Comparison of ENCODE assay signal across 8 cellular contexts in genomic region chr5:177554474-177555111, GRCh38. TPM values are rescaled to one million over a fixed set of nuclear protein-coding genes. Genes with fewer than 3 reads are reported as not detected.
DNase-seq lines count a peak whose midpoint lies in the region; ATAC-seq and TF ChIP-seq lines count a peak whose summit lies in the region.

FAM193B (minus strand) TSS chr5:177554563; CDS start chr5:177554458, 105 bp downstream.

- peaks cover 30% of the 10 kb centered on the region for H3K36me3 ChIP-seq in HUES6 (ENCODE audit: control insufficient read depth, insufficient read depth, low read length)
- H3K36me3 ChIP-seq in OCI-LY1 (ENCODE audit: insufficient read depth, low read length) = peaks cover 27% of the 10 kb centered on the region; the same call in 1 of the 2 replicates

- H4K20me1 ChIP-seq in OCI-LY1 (ENCODE audit: insufficient read depth, low read length) = no peaks in the 10 kb centered on the region

- intact Hi-C loops in Calu3 (cut with micrococcal nuclease; ENCODE audit: unreplicated experiment) = loop anchor here (5.0 kb wide), 1 partner anchor 38 kb away; the partner anchor contains the start of gene TMED9

- DNase-seq in Calu3 = peak; percentile 98
- DNase-seq in activated T-cell treated with anti-CD3 and anti-CD28 coated beads for 1 hour (ENCODE audit: low read depth) = peak; percentile 93
- DNase-seq in epidermal melanocyte (ENCODE audit: insufficient read length, low spot score) = peak; percentile 100
- peak; percentile 95 to 96 for DNase-seq in stimulated activated CD8-positive, alpha-beta memory T cell treated with anti-CD3 and anti-CD28 coated beads, Interleukin-2, amount 100 ng/mL, for 48 hours (ENCODE audit: low read depth in 2 of 2)

- H3K27me3 ChIP-seq in HUES6 (ENCODE audit: control insufficient read depth, insufficient read depth, low read length) (no peaks in the 10 kb centered on the region), OCI-LY1 (ENCODE audit: insufficient read depth, low read length) (no peaks in the 10 kb centered on the region), mononuclear cell (ENCODE audit: insufficient read depth, low read length) (no peaks in the 10 kb centered on the region)

- H3K27ac ChIP-seq in HUES6 (ENCODE audit: low read depth, low read length) (peak within 1 kb of the TSS; percentile 79; the same call in 1 of the 2 replicates), OCI-LY1 (ENCODE audit: low read depth, low read length, poor library complexity, severe bottlenecking) (no peak within 1 kb of the TSS)

- CTCF ChIA-PET in Calu3 (lab: Charles Lee) = no interaction called here

- TSS peak; percentile 30 for BruUV-seq in Calu3 (replicated peaks; lab: Mats Ljungman, UMichigan)

- TF ChIP-seq CTCF in Calu3 (IDR thresholded peaks at IDR 0.05; ENCODE audit: unreplicated experiment) (no peak), OCI-LY1 (IDR thresholded peaks at IDR 0.05; ENCODE audit: low read length) (peak; percentile 21; the same call in 1 of the 2 replicates)

- H3F3A ChIP-seq in OCI-LY1 (ENCODE audit: insufficient read depth, low read length) = no peaks in the 10 kb centered on the region

- no peaks in the 10 kb centered on the region for H3K9me3 Mint-ChIP-seq in Calu3 (ENCODE audit: low read depth, unreplicated experiment)

- H3K9me2 ChIP-seq in OCI-LY1 (ENCODE audit: low read depth, low read length) = no peaks in the 10 kb centered on the region

- H3K9ac ChIP-seq in HUES6 (ENCODE audit: low read length) = peak within 1 kb of the TSS; percentile 91
- H3K9ac ChIP-seq in OCI-LY1 (ENCODE audit: low read length) = peak within 1 kb of the TSS; percentile 98

- H3K4me3 ChIP-seq in HUES6 (ENCODE audit: low read depth, low read length) (peak within 1 kb of the TSS; percentile 98), OCI-LY1 (ENCODE audit: low read depth, low read length, poor library complexity, severe bottlenecking) (peak within 1 kb of the TSS; percentile 100), mononuclear cell (ENCODE audit: low read length) (peak within 1 kb of the TSS; percentile 70)

- H2AFZ ChIP-seq in OCI-LY1 (ENCODE audit: low read length) = peak within 1 kb of the TSS; percentile 52

- H3K4me1 ChIP-seq in HUES6 (ENCODE audit: control insufficient read depth, insufficient read depth, low read length) (peaks cover 18% of the 10 kb centered on the region), OCI-LY1 (ENCODE audit: insufficient read depth, low read length, severe bottlenecking) (peaks cover 26% of the 10 kb centered on the region), mononuclear cell (ENCODE audit: insufficient read depth, low read length) (peaks cover 24% of the 10 kb centered on the region)

- H3K79me2 ChIP-seq in OCI-LY1 (ENCODE audit: insufficient read depth, low read length) = peaks cover 43% of the 10 kb centered on the region

- H3K9me3 ChIP-seq in HUES6 (ENCODE audit: control insufficient read depth, insufficient read depth, low read depth, low read length) (no peaks in the 10 kb centered on the region), OCI-LY1 (ENCODE audit: low read length) (no peaks in the 10 kb centered on the region), mononuclear cell (ENCODE audit: low read depth, low read length) (no peaks in the 10 kb centered on the region)

- no peaks in the 10 kb centered on the region for H3K27me3 Mint-ChIP-seq in Calu3 (ENCODE audit: unreplicated experiment)

- H3K4me2 ChIP-seq in OCI-LY1 (ENCODE audit: low read length) = peak within 1 kb of the TSS; percentile 99

- ATAC-seq in GM21390 (IDR thresholded peaks at IDR 0.05; ENCODE audit: unreplicated experiment) = peak; percentile 84

- peak within 1 kb of the TSS; percentile 88 for H3K4me3 Mint-ChIP-seq in Calu3 (ENCODE audit: low read depth, unreplicated experiment)

- H3K4me1 Mint-ChIP-seq in Calu3 (ENCODE audit: low read depth, unreplicated experiment) = peaks cover 25% of the 10 kb centered on the region

- peaks cover 30% of the 10 kb centered on the region for H3K36me3 Mint-ChIP-seq in Calu3 (ENCODE audit: insufficient read depth, unreplicated experiment)

- peak within 1 kb of the TSS; percentile 35 for H3K27ac Mint-ChIP-seq in Calu3 (ENCODE audit: unreplicated experiment)

RNA-seq across cellular contexts. Expression of gene FAM193B, which starts in this region (rescaled TPM):
- total RNA-seq in Calu3 (2022) = 92.0 and 97.0 TPM in 2 replicates
- 39.4 TPM for total RNA-seq in mononuclear cell
